Comparison of ENCODE assay signal across 1 cellular context in genomic region chr15:92880796-92881569, GRCh38.
TF ChIP-seq lines count a peak whose summit lies in the region.

No MANE protein-coding gene starts in this region.

TF ChIP-seq in GM23338, 12 proteins besides CTCF, POLR2A, EP300 and RAD21 (continued from another document):
- TF ChIP-seq NANOG (IDR thresholded peaks at IDR 0.05; ENCODE audit: borderline replicate concordance) = no peak
- TF ChIP-seq ZNF114 (CRISPR knock-in tag; IDR thresholded peaks at IDR 0.05) = no peak
